Comparison of ENCODE assay signal across 1 cellular context in genomic region chr7:46349490-46349889, GRCh38.
TF ChIP-seq lines count a peak whose summit lies in the region.

No MANE protein-coding gene starts in this region.

TF ChIP-seq in SK-N-SH, 30 proteins besides CTCF, POLR2A, EP300 and RAD21 (continued from another document):
- TF ChIP-seq ELF1 (IDR thresholded peaks at IDR 0.05) (no peak), PBX3 (IDR thresholded peaks at IDR 0.05) (peak; percentile 62), GATA2 (CRISPR knock-in tag; IDR thresholded peaks at IDR 0.05) (0 out of 2 replicates have a peak, but pooled peaks have one; percentile 16), NRF1 (IDR thresholded peaks at IDR 0.05; ENCODE audit: low read depth, low read length) (no peak), MEF2A (IDR thresholded peaks at IDR 0.05; ENCODE audit: borderline replicate concordance, low read depth) (no peak)
TF ChIP-seq in SK-N-SH: peak in this region for 7.
